15 cellular contexts compared by ENCODE assay signal in the genomic region with DNA sequence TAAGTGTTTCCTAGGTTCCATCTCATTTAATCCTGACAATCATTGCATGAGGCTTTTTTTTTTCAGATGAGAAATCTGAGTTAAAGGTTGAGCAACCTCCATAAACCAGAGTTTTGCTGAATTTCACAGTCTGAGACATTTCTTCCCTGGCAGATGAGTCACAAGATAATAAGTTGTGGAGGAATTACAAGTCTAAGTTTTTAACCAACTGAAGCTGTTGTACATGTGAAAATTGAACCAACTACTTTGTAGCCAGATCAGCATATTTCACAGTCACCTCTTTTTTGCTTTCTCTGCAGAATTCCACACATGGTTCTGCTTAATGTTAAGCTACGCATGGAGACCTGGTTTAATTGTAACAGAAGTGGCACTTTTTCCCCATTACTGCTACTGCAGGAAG.
DNase-seq lines count a peak whose midpoint lies in the region; ATAC-seq and TF ChIP-seq lines count a peak whose summit lies in the region.
"Had no signal": no experiment of that assay in that cellular context is flagged by ENCODE, and none has a peak within 500 bp of the region (broad histone marks: within the 10 kb centered on the region; RNA-seq: fewer than 3 reads in every experiment).

No MANE protein-coding gene starts in this region.

- H3K9me3 Mint-ChIP-seq in GM23338: no peaks in the 10 kb centered on the region
- H3K9me3 Mint-ChIP-seq in T-cell: peaks cover 5 to 27% (median 20%) of the 10 kb centered on the region in 3 donors

- no peak for TF ChIP-seq CTCF in A673 (conservative IDR thresholded peaks at IDR 0.05; ENCODE audit: low read depth, low read length)
- TF ChIP-seq CTCF in astrocyte of the spinal cord (IDR thresholded peaks at IDR 0.05; ENCODE audit: low read depth, low read length): no peak
- no peak for TF ChIP-seq CTCF in kidney epithelial cell (IDR thresholded peaks at IDR 0.05; ENCODE audit: insufficient read depth, low read length, poor library complexity, severe bottlenecking)
- TF ChIP-seq CTCF in GM23338 (conservative IDR thresholded peaks at IDR 0.05; ENCODE audit: low read depth in 2 of 2): no peak

- H3K27me3 Mint-ChIP-seq in GM23338 (ENCODE audit: insufficient read depth, low read depth, poor library complexity) (peaks cover 2% of the 10 kb centered on the region), T-cell (no peaks in the 10 kb centered on the region)
- H3K27me3 Mint-ChIP-seq: activated T-helper 17 cell treated with anti-CD3 and anti-CD28 coated beads, Interleukin-2, amount 50 U/mL, for 72 hours had no signal

- no peaks in the 10 kb centered on the region for H3F3A ChIP-seq in GM23338 (replicated peaks; ENCODE audit: low read depth)

- H3K4me3 ChIP-seq in A673 (ENCODE audit: low read depth, low read length, poor library complexity, severe bottlenecking) (no peak overlapping the region), astrocyte of the spinal cord (ENCODE audit: low read depth, low read length) (no peak overlapping the region), kidney epithelial cell (ENCODE audit: low read depth, low read length) (no peak overlapping the region), GM23338 (no peak overlapping the region)
- H3K4me3 ChIP-seq: BLaER1, prostate gland, testis had no signal

- no peaks in the 10 kb centered on the region for H3K9me3 ChIP-seq in A673 (ENCODE audit: low read depth, low read length, poor library complexity, severe bottlenecking)
- H3K9me3 ChIP-seq: BLaER1, prostate gland, testis had no signal

- H3K36me3 Mint-ChIP-seq in GM23338 (ENCODE audit: low read depth) (no peaks in the 10 kb centered on the region), T-cell (no peaks in the 10 kb centered on the region)

- H3K27ac ChIP-seq in A673 (ENCODE audit: low read depth, low read length, poor library complexity, severe bottlenecking): peak overlapping the region; percentile 12
- H3K27ac ChIP-seq in GM23338 (ENCODE audit: low read depth): no peak overlapping the region
- H3K27ac ChIP-seq: BLaER1, prostate gland, testis had no signal

- ATAC-seq in GM23338 (no peak), T-cell (replicated peaks in 1 of 4) (no peak), GM18505 (IDR thresholded peaks at IDR 0.05; ENCODE audit: unreplicated experiment) (no peak)
- ATAC-seq: activated T-helper 17 cell treated with anti-CD3 and anti-CD28 coated beads, Interleukin-2, amount 50 U/mL, for 72 hours had no signal

- no peak for TF ChIP-seq POLR2A in GM18505 (IDR thresholded peaks at IDR 0.05; ENCODE audit: borderline replicate concordance, extremely low read depth, insufficient read depth, insufficient read length)

- no peaks in the 10 kb centered on the region for H3K79me2 ChIP-seq in GM23338 (replicated peaks; ENCODE audit: insufficient read depth)

- peaks cover 2% of the 10 kb centered on the region; the same call in 1 of the 2 replicates for H3K9me2 ChIP-seq in GM23338 (ENCODE audit: insufficient read depth)

- in situ Hi-C loops in astrocyte of the spinal cord (cut with HindIII; ENCODE audit: low sequenced_read_pairs): no loop called here

- no peak overlapping the region for H3K4me2 ChIP-seq in GM23338
- H3K4me2 ChIP-seq: BLaER1 had no signal

- no peaks in the 10 kb centered on the region for H3K27me3 ChIP-seq in A673 (replicated peaks; ENCODE audit: insufficient read depth, low read depth, low read length, poor library complexity)
- H3K27me3 ChIP-seq in kidney epithelial cell (ENCODE audit: control insufficient read depth, insufficient read depth, low read length): no peaks in the 10 kb centered on the region
- no peaks in the 10 kb centered on the region for H3K27me3 ChIP-seq in GM23338 (ENCODE audit: insufficient read depth)
- H3K27me3 ChIP-seq: BLaER1, testis had no signal

- H3K36me3 ChIP-seq in A673 (ENCODE audit: insufficient read depth, low read length, poor library complexity, severe bottlenecking) (no peaks in the 10 kb centered on the region), kidney epithelial cell (ENCODE audit: control insufficient read depth, insufficient read depth, low read length) (no peaks in the 10 kb centered on the region), GM23338 (ENCODE audit: insufficient read depth) (no peaks in the 10 kb centered on the region)
- H3K36me3 ChIP-seq: BLaER1, prostate gland had no signal

- no TSS peak for BruUV-seq in A673 (replicated peaks; lab: Mats Ljungman, UMichigan)

- peak; percentile 77 for DNase-seq in A673 (ENCODE audit: low spot score)
- DNase-seq in HS-27A (ENCODE audit: low read depth): peak; percentile 51
- DNase-seq in astrocyte of the spinal cord (ENCODE audit: low read depth, low spot score): peak; percentile 80
- peak; percentile 87 for DNase-seq in kidney epithelial cell (ENCODE audit: low read depth)
- DNase-seq in GM23338 (ENCODE audit: low spot score): no peak
- DNase-seq in T-cell: no peak
- no peak for DNase-seq in NCI-H69 (lab: John Stamatoyannopoulos, UW)
- DNase-seq: cerebellar nuclear complex, GF-D8, KG1, testis had no signal

- H3K27ac Mint-ChIP-seq in GM23338: no peak overlapping the region
- H3K27ac Mint-ChIP-seq in T-cell: no peak overlapping the region
- H3K27ac Mint-ChIP-seq: activated T-helper 17 cell treated with anti-CD3 and anti-CD28 coated beads, Interleukin-2, amount 50 U/mL, for 72 hours had no signal

- intact Hi-C loops in A673 (cut with micrococcal nuclease; ENCODE audit: unreplicated experiment): no loop called here

- POLR2A ChIA-PET in A673 (lab: Charles Lee; ENCODE audit: low non-redundant PET): no interaction called here
- POLR2A ChIA-PET in T-cell (lab: Charles Lee): no interaction called here

- H3K4me1 Mint-ChIP-seq in GM23338: no peaks in the 10 kb centered on the region
- no peaks in the 10 kb centered on the region for H3K4me1 Mint-ChIP-seq in T-cell
- H3K4me1 Mint-ChIP-seq: activated T-helper 17 cell treated with anti-CD3 and anti-CD28 coated beads, Interleukin-2, amount 50 U/mL, for 72 hours had no signal

- no peaks in the 10 kb centered on the region for H4K20me1 ChIP-seq in GM23338 (replicated peaks; ENCODE audit: insufficient read depth)
- H4K20me1 ChIP-seq: BLaER1 had no signal

- H3K4me1 ChIP-seq in A673 (ENCODE audit: insufficient read depth, low read length, poor library complexity, severe bottlenecking): peaks cover 30% of the 10 kb centered on the region
- H3K4me1 ChIP-seq in GM23338 (ENCODE audit: insufficient read depth): no peaks in the 10 kb centered on the region
- H3K4me1 ChIP-seq: BLaER1, prostate gland, testis had no signal

- H2AFZ ChIP-seq in GM23338: no peak overlapping the region

- H3K4me3 Mint-ChIP-seq in GM23338 (no peak overlapping the region), T-cell (no peak overlapping the region)
- H3K4me3 Mint-ChIP-seq: activated T-helper 17 cell treated with anti-CD3 and anti-CD28 coated beads, Interleukin-2, amount 50 U/mL, for 72 hours had no signal

- CTCF ChIA-PET in A673 (lab: Charles Lee): no interaction called here
- CTCF ChIA-PET in T-cell (lab: Charles Lee): no interaction called here

TF ChIP-seq in GM23338, 12 proteins besides CTCF, POLR2A, EP300 and RAD21:
- TF ChIP-seq, protein P1, sequence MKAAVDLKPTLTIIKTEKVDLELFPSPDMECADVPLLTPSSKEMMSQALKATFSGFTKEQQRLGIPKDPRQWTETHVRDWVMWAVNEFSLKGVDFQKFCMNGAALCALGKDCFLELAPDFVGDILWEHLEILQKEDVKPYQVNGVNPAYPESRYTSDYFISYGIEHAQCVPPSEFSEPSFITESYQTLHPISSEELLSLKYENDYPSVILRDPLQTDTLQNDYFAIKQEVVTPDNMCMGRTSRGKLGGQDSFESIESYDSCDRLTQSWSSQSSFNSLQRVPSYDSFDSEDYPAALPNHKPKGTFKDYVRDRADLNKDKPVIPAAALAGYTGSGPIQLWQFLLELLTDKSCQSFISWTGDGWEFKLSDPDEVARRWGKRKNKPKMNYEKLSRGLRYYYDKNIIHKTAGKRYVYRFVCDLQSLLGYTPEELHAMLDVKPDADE (IDR thresholded peaks at IDR 0.05): no peak

Comparison
In these comparisons a context has a peak if more than half of its experiments do, and no peak if none do; other contexts are left out.
1. DNase-seq: peak in A673 (single experiment), HS-27A (single experiment), astrocyte of the spinal cord (single experiment) and kidney epithelial cell (single experiment); none in GM23338 (single experiment), T-cell (0 of 34) and NCI-H69 (single experiment).